In the genomic region with DNA sequence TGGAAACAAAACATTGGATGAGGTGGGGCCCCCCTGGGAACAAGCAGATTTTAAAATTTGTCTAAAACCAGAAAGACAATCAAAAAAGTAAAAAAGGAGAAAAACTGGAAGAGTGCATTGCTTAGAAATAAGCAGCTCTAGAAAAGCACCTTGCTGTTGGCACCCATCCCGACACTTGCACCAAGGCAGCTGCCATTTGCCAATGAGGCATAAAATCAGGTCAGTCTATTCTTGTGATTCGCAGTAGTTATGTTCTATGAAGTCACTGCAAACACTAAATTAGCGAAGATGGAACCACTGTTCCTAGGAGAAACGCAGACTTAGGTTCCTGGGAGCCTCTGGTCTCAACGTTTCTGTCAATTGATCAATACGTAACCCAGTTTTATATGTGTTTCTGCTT, we compare ENCODE assay signal across 19 cellular contexts. TPM values are rescaled to one million over a fixed set of nuclear protein-coding genes. Genes with fewer than 3 reads are reported as not detected.
"Had no signal": no experiment of that assay in that cellular context is flagged by ENCODE, and none has a peak within 500 bp of the region (broad histone marks: within the 10 kb centered on the region; RNA-seq: fewer than 3 reads in every experiment).

No MANE protein-coding gene starts in this region.

- H3K9me3 Mint-ChIP-seq: activated CD4-positive, alpha-beta memory T cell treated with anti-CD3 and anti-CD28 coated beads for 36 hours; activated naive CD8-positive, alpha-beta T cell treated with anti-CD3 and anti-CD28 coated beads for 36 hours; activated T-helper 1 cell treated with anti-CD3 and anti-CD28 coated beads, Interleukin-12 subunit alpha, Interleukin-12 subunit beta, Interleukin-2, Interleukin-4 antibody, amounts not matched to agents 30 ng/mL and 10 ng/mL and 1 ng/mL, durations not matched to agents 14 hours and 24 hours and 36 hours; endodermal cell; natural killer cell treated with Interleukin-12 subunit alpha and Interleukin-12 subunit beta and Interleukin-15 and Interleukin-18, amount 100 ng/mL, for 72 hours; stimulated activated memory B cell treated with anti-CD40 and anti-IgM and Interleukin-4, amounts not matched to agents 10 μg/mL and 1 μg/mL and 100 μg/mL, for 72 hours; T-helper 2 cell treated with Interferon-gamma antibody and Interleukin-4, amounts not matched to agents 5 μg/mL and 100 μg/mL, for 36 hours; type B pancreatic cell; WTC11 had no signal

- H3K4me3 Mint-ChIP-seq: activated CD4-positive, alpha-beta memory T cell treated with anti-CD3 and anti-CD28 coated beads for 36 hours; activated naive CD8-positive, alpha-beta T cell treated with anti-CD3 and anti-CD28 coated beads for 36 hours; activated T-helper 1 cell treated with anti-CD3 and anti-CD28 coated beads, Interleukin-12 subunit alpha, Interleukin-12 subunit beta, Interleukin-2, Interleukin-4 antibody, amounts not matched to agents 30 ng/mL and 10 ng/mL and 1 ng/mL, durations not matched to agents 14 hours and 24 hours and 36 hours; endodermal cell; natural killer cell treated with Interleukin-12 subunit alpha and Interleukin-12 subunit beta and Interleukin-15 and Interleukin-18, amount 100 ng/mL, for 72 hours; stimulated activated memory B cell treated with anti-CD40 and anti-IgM and Interleukin-4, amounts not matched to agents 10 μg/mL and 1 μg/mL and 100 μg/mL, for 72 hours; T-helper 2 cell treated with Interferon-gamma antibody and Interleukin-4, amounts not matched to agents 5 μg/mL and 100 μg/mL, for 36 hours; type B pancreatic cell; WTC11 had no signal

- H3K27ac Mint-ChIP-seq: activated CD4-positive, alpha-beta memory T cell treated with anti-CD3 and anti-CD28 coated beads for 36 hours; activated naive CD8-positive, alpha-beta T cell treated with anti-CD3 and anti-CD28 coated beads for 36 hours; activated T-helper 1 cell treated with anti-CD3 and anti-CD28 coated beads, Interleukin-12 subunit alpha, Interleukin-12 subunit beta, Interleukin-2, Interleukin-4 antibody, amounts not matched to agents 30 ng/mL and 10 ng/mL and 1 ng/mL, durations not matched to agents 14 hours and 24 hours and 36 hours; endodermal cell; natural killer cell treated with Interleukin-12 subunit alpha and Interleukin-12 subunit beta and Interleukin-15 and Interleukin-18, amount 100 ng/mL, for 72 hours; stimulated activated memory B cell treated with anti-CD40 and anti-IgM and Interleukin-4, amounts not matched to agents 10 μg/mL and 1 μg/mL and 100 μg/mL, for 72 hours; T-helper 2 cell treated with Interferon-gamma antibody and Interleukin-4, amounts not matched to agents 5 μg/mL and 100 μg/mL, for 36 hours; type B pancreatic cell; WTC11 had no signal

- H3K4me1 Mint-ChIP-seq: endodermal cell, WTC11 had no signal

- DNase-seq: activated CD4-positive, alpha-beta memory T cell treated with anti-CD3 and anti-CD28 coated beads for 36 hours; activated CD4-positive, alpha-beta T cell treated with anti-CD3 and anti-CD28 coated beads for 4 hours; activated gamma-delta T cell treated with Interleukin-2 at 50 U/mL for 16 hours; activated naive CD8-positive, alpha-beta T cell treated with anti-CD3 and anti-CD28 coated beads for 36 hours; activated T-cell treated with anti-CD3 and anti-CD28 coated beads for 4 hours; amniotic stem cell; endodermal cell; hypothalamus; lower lobe of right lung; retina; spleen; stimulated activated CD4-positive, alpha-beta T cell treated with anti-CD3 and anti-CD28 coated beads, Interleukin-4, amount 100 ng/mL, for 4 hours; testis had no signal

- ATAC-seq: lower lobe of right lung; natural killer cell treated with Interleukin-12 subunit alpha and Interleukin-12 subunit beta and Interleukin-15 and Interleukin-18, amount 100 ng/mL, for 72 hours; stimulated activated memory B cell treated with anti-CD40 and anti-IgM and Interleukin-4, amounts not matched to agents 10 μg/mL and 1 μg/mL and 100 μg/mL, for 72 hours; WTC11 had no signal

- H3K27me3 Mint-ChIP-seq: activated CD4-positive, alpha-beta memory T cell treated with anti-CD3 and anti-CD28 coated beads for 36 hours; activated naive CD8-positive, alpha-beta T cell treated with anti-CD3 and anti-CD28 coated beads for 36 hours; natural killer cell treated with Interleukin-12 subunit alpha and Interleukin-12 subunit beta and Interleukin-15 and Interleukin-18, amount 100 ng/mL, for 72 hours; stimulated activated memory B cell treated with anti-CD40 and anti-IgM and Interleukin-4, amounts not matched to agents 10 μg/mL and 1 μg/mL and 100 μg/mL, for 72 hours; type B pancreatic cell had no signal

RNA-seq across cellular contexts. Expression of gene B3GNT4, which starts 46.5 kb away (rescaled TPM):
- total RNA-seq: spleen had no signal
